In the genomic region with DNA sequence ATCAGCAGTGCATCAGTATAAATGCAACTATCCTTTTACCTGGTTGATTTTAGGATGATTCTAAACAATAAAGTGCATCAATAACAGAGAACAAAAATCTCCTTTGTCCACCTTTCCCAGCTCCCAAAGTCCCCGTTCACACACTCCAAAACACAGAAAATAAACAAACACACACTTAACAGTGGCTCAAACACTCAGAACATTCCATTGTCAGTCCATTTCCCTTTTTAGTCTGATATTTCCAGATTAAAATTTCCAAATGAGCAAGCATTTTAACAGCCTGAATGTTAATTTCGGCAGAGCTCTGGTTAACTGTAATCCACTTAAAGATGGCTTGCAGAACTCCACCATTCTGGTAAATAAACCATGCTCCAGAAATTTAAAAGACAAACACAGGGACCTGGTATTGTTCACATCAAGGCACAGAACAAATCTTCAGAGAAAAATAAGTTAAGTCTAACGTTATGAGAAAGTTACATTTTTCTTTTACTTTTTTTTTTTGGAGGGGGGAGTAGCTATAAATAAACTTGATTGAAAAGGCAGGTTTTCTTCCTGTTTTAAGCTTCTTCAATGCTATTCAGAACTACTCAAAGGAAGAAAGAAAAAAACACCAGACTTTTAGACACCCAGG, we compare ENCODE assay signal across 8 cellular contexts.
DNase-seq lines count a peak whose midpoint lies in the region; ATAC-seq and TF ChIP-seq lines count a peak whose summit lies in the region.

No MANE protein-coding gene starts in this region.

- peaks cover 82% of the 10 kb centered on the region for H3K79me2 ChIP-seq in osteoblast (ENCODE audit: insufficient read depth, low read length)

- no peaks in the 10 kb centered on the region for H3K9me3 ChIP-seq in endocrine pancreas (ENCODE audit: control insufficient read depth, low read length)
- no peaks in the 10 kb centered on the region for H3K9me3 ChIP-seq in osteoblast (ENCODE audit: low read depth, low read length)

- DNase-seq in CD1c-positive myeloid dendritic cell (ENCODE audit: extremely low spot score) (peak; percentile 14), NB4 (ENCODE audit: low read depth) (no peak), osteoblast (ENCODE audit: insufficient read length, low spot score, missing footprints) (no peak), sciatic nerve (ENCODE audit: low spot score) (no peak), GM20000 (ENCODE audit: low spot score) (no peak)

- ATAC-seq in sciatic nerve (no peak), GM21737 (IDR thresholded peaks at IDR 0.05; ENCODE audit: unreplicated experiment) (no peak)
- ATAC-seq in activated CD4-positive, CD25-positive, alpha-beta regulatory T cell treated with anti-CD3 and anti-CD28 coated beads, Interleukin-2, amount 50 U/mL, for 24 hours, result no peak

- peak overlapping the region; percentile 84 for H3K27ac ChIP-seq in osteoblast (ENCODE audit: low read depth, low read length)

- H3K27me3 ChIP-seq in endocrine pancreas (ENCODE audit: control insufficient read depth, insufficient read depth, low read length) (no peaks in the 10 kb centered on the region), osteoblast (ENCODE audit: insufficient read depth, low read length) (no peaks in the 10 kb centered on the region)

- H2AFZ ChIP-seq in osteoblast (ENCODE audit: low read length), result no peak overlapping the region

- peak overlapping the region; percentile 96 for H3K4me2 ChIP-seq in osteoblast (ENCODE audit: insufficient read depth, low read length)

- H3K4me3 ChIP-seq in NB4 (ENCODE audit: low read depth, low read length), result peak overlapping the region; percentile 66
- H3K4me3 ChIP-seq in endocrine pancreas (ENCODE audit: control insufficient read depth, insufficient read depth, low read length), result peak overlapping the region; percentile 98
- H3K4me3 ChIP-seq in osteoblast (ENCODE audit: insufficient read depth, low read length), result peak overlapping the region; percentile 75

- H3K4me1 ChIP-seq in endocrine pancreas (ENCODE audit: control insufficient read depth, insufficient read depth, low read length) (peaks cover 46% of the 10 kb centered on the region), osteoblast (ENCODE audit: insufficient read depth, low read length) (peaks cover 50% of the 10 kb centered on the region)

- H3K9ac ChIP-seq in endocrine pancreas (ENCODE audit: control insufficient read depth, insufficient read depth, low read length), result no peak overlapping the region

- TF ChIP-seq CTCF in NB4 (IDR thresholded peaks at IDR 0.05; ENCODE audit: low read depth, low read length) (no peak), osteoblast (IDR thresholded peaks at IDR 0.05; ENCODE audit: extremely low read depth, low read depth, low read length) (no peak), GM20000 (IDR thresholded peaks at IDR 0.05; ENCODE audit: extremely low read depth, missing control alignments) (no peak)

- H3K36me3 ChIP-seq in endocrine pancreas (ENCODE audit: control insufficient read depth, insufficient read depth, low read length), result no peaks in the 10 kb centered on the region
- no peaks in the 10 kb centered on the region for H3K36me3 ChIP-seq in osteoblast (ENCODE audit: insufficient read depth, low read length)

- no peak for TF ChIP-seq POLR2A in NB4 (IDR thresholded peaks at IDR 0.05; ENCODE audit: extremely low read depth, insufficient read length)

- intact Hi-C loops in sciatic nerve (cut with DNase I), result no loop called here

- peaks cover 26% of the 10 kb centered on the region for H4K20me1 ChIP-seq in osteoblast (ENCODE audit: insufficient read depth, low read length)
